Comparison of ENCODE assay signal across 23 cellular contexts in genomic region chr5:65819905-65820240, GRCh38.
DNase-seq lines count a peak whose midpoint lies in the region; ATAC-seq and TF ChIP-seq lines count a peak whose summit lies in the region.
"Had no signal": no experiment of that assay in that cellular context is flagged by ENCODE, and none has a peak within 500 bp of the region (broad histone marks: within the 10 kb centered on the region; RNA-seq: fewer than 3 reads in every experiment).

No MANE protein-coding gene starts in this region.

- TF ChIP-seq EP300 in transverse colon (IDR thresholded peaks at IDR 0.05; ENCODE audit: low read depth), result no peak

- peaks cover 34% of the 10 kb centered on the region for H3K36me3 Mint-ChIP-seq in activated T-cell treated with anti-CD3 and anti-CD28 coated beads, Interleukin-2, amount 50 U/mL, for 24 hours (ENCODE audit: low read depth)
- H3K36me3 Mint-ChIP-seq in activated T-cell treated with anti-CD3 and anti-CD28 coated beads, Interleukin-2, amount 50 U/mL, for 4 hours (ENCODE audit: insufficient read depth), result peaks cover 9% of the 10 kb centered on the region
- H3K36me3 Mint-ChIP-seq in activated T-helper 17 cell treated with anti-CD3 and anti-CD28 coated beads, Interleukin-2, amount 50 U/mL, for 72 hours (ENCODE audit: low read depth), result peaks cover 4% of the 10 kb centered on the region
- H3K36me3 Mint-ChIP-seq: natural killer cell had no signal

- in situ Hi-C loops in transverse colon (cut with MboI; ENCODE audit: low pct_ligation_motif_present in 1 of 4, low pct_unique_long_range_greater_than_20kb in 1 of 4, low sequenced_read_pairs in 3 of 4), result no loop called here

- no peaks in the 10 kb centered on the region for H3K9me3 ChIP-seq in transverse colon
- H3K9me3 ChIP-seq: psoas muscle had no signal

- H3K4me3 Mint-ChIP-seq in activated T-cell treated with anti-CD3 and anti-CD28 coated beads, Interleukin-2, amount 50 U/mL, for 24 hours, result no peak overlapping the region
- H3K4me3 Mint-ChIP-seq in activated T-cell treated with anti-CD3 and anti-CD28 coated beads, Interleukin-2, amount 50 U/mL, for 4 hours, result no peak overlapping the region
- H3K4me3 Mint-ChIP-seq in activated T-helper 17 cell treated with anti-CD3 and anti-CD28 coated beads, Interleukin-2, amount 50 U/mL, for 72 hours, result no peak overlapping the region
- H3K4me3 Mint-ChIP-seq: activated CD4-positive, alpha-beta T cell treated with anti-CD3 and anti-CD28 coated beads for 36 hours; central memory CD8-positive, alpha-beta T cell; effector memory CD8-positive, alpha-beta T cell; natural killer cell had no signal

- no peak for TF ChIP-seq POLR2A in transverse colon (IDR thresholded peaks at IDR 0.05)

- no peaks in the 10 kb centered on the region for H3K27me3 Mint-ChIP-seq in activated T-cell treated with anti-CD3 and anti-CD28 coated beads, Interleukin-2, amount 50 U/mL, for 24 hours
- H3K27me3 Mint-ChIP-seq in activated T-cell treated with anti-CD3 and anti-CD28 coated beads, Interleukin-2, amount 50 U/mL, for 4 hours (ENCODE audit: low read depth), result no peaks in the 10 kb centered on the region
- no peaks in the 10 kb centered on the region for H3K27me3 Mint-ChIP-seq in activated T-helper 17 cell treated with anti-CD3 and anti-CD28 coated beads, Interleukin-2, amount 50 U/mL, for 72 hours
- H3K27me3 Mint-ChIP-seq: activated CD4-positive, alpha-beta T cell treated with anti-CD3 and anti-CD28 coated beads for 36 hours; central memory CD8-positive, alpha-beta T cell; effector memory CD8-positive, alpha-beta T cell had no signal

- H3K4me1 Mint-ChIP-seq in activated T-cell treated with anti-CD3 and anti-CD28 coated beads, Interleukin-2, amount 50 U/mL, for 24 hours (ENCODE audit: low read depth), result peaks cover 14% of the 10 kb centered on the region
- peaks cover 4% of the 10 kb centered on the region for H3K4me1 Mint-ChIP-seq in activated T-cell treated with anti-CD3 and anti-CD28 coated beads, Interleukin-2, amount 50 U/mL, for 4 hours (ENCODE audit: low read depth)
- H3K4me1 Mint-ChIP-seq in activated T-helper 17 cell treated with anti-CD3 and anti-CD28 coated beads, Interleukin-2, amount 50 U/mL, for 72 hours, result no peaks in the 10 kb centered on the region
- H3K4me1 Mint-ChIP-seq: central memory CD8-positive, alpha-beta T cell; natural killer cell had no signal

- H3K27me3 ChIP-seq in layer of hippocampus (ENCODE audit: control insufficient read depth, insufficient read depth, low read length), result no peaks in the 10 kb centered on the region
- H3K27me3 ChIP-seq in transverse colon, result no peaks in the 10 kb centered on the region

- no peak for DNase-seq in activated T-cell treated with anti-CD3 and anti-CD28 coated beads, Interleukin-2, amount 50 U/mL, for 24 hours
- DNase-seq in activated T-cell treated with anti-CD3 and anti-CD28 coated beads, Interleukin-2, amount 50 U/mL, for 4 hours, result no peak
- no peak for DNase-seq in transverse colon
- no peak for DNase-seq in AG20443 (ENCODE audit: low spot score)
- DNase-seq in SHP77 treated with DMSO at 0.1 percent for 48 hours (lab: John Stamatoyannopoulos, UW), result no peak
- DNase-seq: activated CD4-positive, alpha-beta T cell treated with anti-CD3 and anti-CD28 coated beads for 36 hours; activated CD8-positive, alpha-beta memory T cell treated with anti-CD3 and anti-CD28 coated beads, Interleukin-2, amount 50 U/mL, for 4 hours; activated effector memory CD4-positive, alpha-beta T cell treated with anti-CD3 and anti-CD28 coated beads, Interleukin-2, amount 50 U/mL, for 16 hours; aorta; DMS 273 treated with DMSO at 0.1 percent for 48 hours; effector memory CD8-positive, alpha-beta T cell; left cardiac atrium; natural killer cell; NCI-H1436 treated with DMSO at 0.1 percent for 48 hours; NCI-H526; psoas muscle; Right ventricle myocardium superior; T-helper 1 cell had no signal

- no peaks in the 10 kb centered on the region for H3K9me3 Mint-ChIP-seq in activated T-cell treated with anti-CD3 and anti-CD28 coated beads, Interleukin-2, amount 50 U/mL, for 24 hours
- no peaks in the 10 kb centered on the region for H3K9me3 Mint-ChIP-seq in activated T-cell treated with anti-CD3 and anti-CD28 coated beads, Interleukin-2, amount 50 U/mL, for 4 hours
- H3K9me3 Mint-ChIP-seq in activated T-helper 17 cell treated with anti-CD3 and anti-CD28 coated beads, Interleukin-2, amount 50 U/mL, for 72 hours, result no peaks in the 10 kb centered on the region
- H3K9me3 Mint-ChIP-seq: central memory CD8-positive, alpha-beta T cell; effector memory CD8-positive, alpha-beta T cell; natural killer cell had no signal

- H3K27ac ChIP-seq in layer of hippocampus (ENCODE audit: low read depth, low read length) (peak overlapping the region; percentile 92), transverse colon (peak overlapping the region in 3 of 4 donors; percentile 1 to 37 (median 16))
- H3K27ac ChIP-seq: psoas muscle, skin epidermis had no signal

- H3K36me3 ChIP-seq in transverse colon, result no peaks in the 10 kb centered on the region

- no peak for ATAC-seq in activated T-cell treated with anti-CD3 and anti-CD28 coated beads, Interleukin-2, amount 50 U/mL, for 4 hours
- peak; percentile 59 for ATAC-seq in activated T-helper 17 cell treated with anti-CD3 and anti-CD28 coated beads, Interleukin-2, amount 50 U/mL, for 72 hours (replicated peaks)
- ATAC-seq in GM19397 (IDR thresholded peaks at IDR 0.05; ENCODE audit: unreplicated experiment), result no peak
- ATAC-seq: activated CD4-positive, alpha-beta T cell treated with anti-CD3 and anti-CD28 coated beads for 36 hours; effector memory CD8-positive, alpha-beta T cell; left cardiac atrium; natural killer cell; psoas muscle had no signal

- intact Hi-C loops in transverse colon (cut with DNase I; ENCODE audit: low total_unique reads), result no loop called here

- H3K4me3 ChIP-seq in transverse colon, result no peak overlapping the region
- H3K4me3 ChIP-seq: psoas muscle, skin epidermis had no signal

- H3K4me1 ChIP-seq in transverse colon, result peaks cover 4 to 55% (median 19%) of the 10 kb centered on the region in 4 donors
- H3K4me1 ChIP-seq: psoas muscle had no signal

- peak overlapping the region; percentile 59 for H3K27ac Mint-ChIP-seq in activated T-cell treated with anti-CD3 and anti-CD28 coated beads, Interleukin-2, amount 50 U/mL, for 24 hours
- H3K27ac Mint-ChIP-seq in activated T-helper 17 cell treated with anti-CD3 and anti-CD28 coated beads, Interleukin-2, amount 50 U/mL, for 72 hours, result no peak overlapping the region
- H3K27ac Mint-ChIP-seq: activated CD4-positive, alpha-beta T cell treated with anti-CD3 and anti-CD28 coated beads for 36 hours; effector memory CD8-positive, alpha-beta T cell; natural killer cell had no signal

- TF ChIP-seq CTCF in transverse colon (IDR thresholded peaks at IDR 0.05), result no peak
